ENCODE assay signal across 9 cellular contexts in genomic region chr19:12890299-12890786, GRCh38. TPM values are rescaled to one million over a fixed set of nuclear protein-coding genes. Genes with fewer than 3 reads are reported as not detected.
DNase-seq lines count a peak whose midpoint lies in the region; ATAC-seq and TF ChIP-seq lines count a peak whose summit lies in the region.
"Not testable (repeated sequence)": the region's sequence is repeated elsewhere in the genome, so short reads cannot be mapped to it uniquely, and the experiment has no call there.
"Had no signal": no experiment of that assay in that cellular context is flagged by ENCODE, and none has a peak within 500 bp of the region (broad histone marks: within the 10 kb centered on the region; RNA-seq: fewer than 3 reads in every experiment).

No MANE protein-coding gene starts in this region.

- H3K36me3 ChIP-seq in GM23248 (ENCODE audit: low read depth), result not testable (repeated sequence)
- H3K36me3 ChIP-seq in OCI-LY3 (replicated peaks; ENCODE audit: low read depth, low read length) (peaks cover 14% of the 10 kb centered on the region), heart right ventricle (peaks cover 0 to 24% (median 0%) of the 10 kb centered on the region in 9 donors)
- peaks cover 0 to 23% (median 0%) of the 10 kb centered on the region in 3 experiments for H3K36me3 ChIP-seq in naive thymus-derived CD4-positive, alpha-beta T cell (ENCODE audit: control insufficient read depth in 2 of 3, insufficient read depth in 3 of 3, low read length in 3 of 3)

- not testable (repeated sequence) for TF ChIP-seq CTCF in AG04449 (IDR thresholded peaks at IDR 0.05; ENCODE audit: insufficient read depth, low read length, missing control alignments); OCI-LY3 (IDR thresholded peaks at IDR 0.05; ENCODE audit: low read depth, low read length); chondrocyte (IDR thresholded peaks at IDR 0.05); heart right ventricle (IDR thresholded peaks at IDR 0.05)

- H3K4me1 ChIP-seq in GM23248 (ENCODE audit: insufficient read depth), result not testable (repeated sequence)
- peaks cover 17% of the 10 kb centered on the region for H3K4me1 ChIP-seq in OCI-LY3 (ENCODE audit: low read length)
- H3K4me1 ChIP-seq in heart right ventricle, result peaks cover 7 to 26% (median 18%) of the 10 kb centered on the region in 9 donors
- peaks cover 5 to 15% of the 10 kb centered on the region in 2 donors for H3K4me1 ChIP-seq in naive thymus-derived CD4-positive, alpha-beta T cell (ENCODE audit: control insufficient read depth in 2 of 2, insufficient read depth in 2 of 2, low read length in 2 of 2)

- H3F3A ChIP-seq in GM23248 (ENCODE audit: insufficient read depth), result not testable (repeated sequence)

- not testable (repeated sequence) for ATAC-seq in activated CD8-positive, alpha-beta memory T cell treated with anti-CD3 and anti-CD28 coated beads, Interleukin-2, amount 10 ng/mL, durations not matched to agents 7 days and 5 days; heart right ventricle; naive thymus-derived CD4-positive, alpha-beta T cell; stimulated activated effector memory CD8-positive, alpha-beta T cell treated with anti-CD3 and anti-CD28 coated beads, Interleukin-12 subunit alpha, Interleukin-12 subunit beta, amount 100 ng/mL, for 72 hours

- not testable (repeated sequence) for H3K36me3 Mint-ChIP-seq in activated CD8-positive, alpha-beta memory T cell treated with anti-CD3 and anti-CD28 coated beads, Interleukin-2, amount 10 ng/mL, durations not matched to agents 7 days and 5 days; chondrocyte (ENCODE audit: low read depth)
- H3K36me3 Mint-ChIP-seq in naive thymus-derived CD4-positive, alpha-beta T cell, result peaks cover 5 to 17% (median 16%) of the 10 kb centered on the region in 5 donors
- H3K36me3 Mint-ChIP-seq in stimulated activated effector memory CD8-positive, alpha-beta T cell treated with anti-CD3 and anti-CD28 coated beads, Interleukin-12 subunit alpha, Interleukin-12 subunit beta, amount 100 ng/mL, for 72 hours, result peaks cover 28% of the 10 kb centered on the region

- not testable (repeated sequence) for H4K20me1 ChIP-seq in GM23248 (ENCODE audit: insufficient read depth); OCI-LY3 (ENCODE audit: insufficient read depth, low read length)

- H3K4me2 ChIP-seq in GM23248 (ENCODE audit: unreplicated experiment) (peak overlapping the region; percentile 77), OCI-LY3 (ENCODE audit: low read length) (peak overlapping the region; percentile 68)

- not testable (repeated sequence) for H3K27me3 Mint-ChIP-seq in activated CD8-positive, alpha-beta memory T cell treated with anti-CD3 and anti-CD28 coated beads, Interleukin-2, amount 10 ng/mL, durations not matched to agents 7 days and 5 days; chondrocyte (ENCODE audit: low read depth); naive thymus-derived CD4-positive, alpha-beta T cell

- not testable (repeated sequence) for H3K27ac ChIP-seq in GM23248; OCI-LY3 (ENCODE audit: low read length)
- peak overlapping the region in 2 of 10 donors; percentile 77 to 85 for H3K27ac ChIP-seq in heart right ventricle
- peak overlapping the region; percentile 83 for H3K27ac ChIP-seq in naive thymus-derived CD4-positive, alpha-beta T cell (ENCODE audit: low read depth, low read length)

- H3K9me3 Mint-ChIP-seq in activated CD8-positive, alpha-beta memory T cell treated with anti-CD3 and anti-CD28 coated beads, Interleukin-2, amount 10 ng/mL, durations not matched to agents 7 days and 5 days (ENCODE audit: low read depth); chondrocyte (ENCODE audit: low read depth); naive thymus-derived CD4-positive, alpha-beta T cell; stimulated activated effector memory CD8-positive, alpha-beta T cell treated with anti-CD3 and anti-CD28 coated beads, Interleukin-12 subunit alpha, Interleukin-12 subunit beta, amount 100 ng/mL, for 72 hours: not testable (repeated sequence)

- H3K4me3 ChIP-seq in AG04449 (ENCODE audit: low read depth, low read length) (peak overlapping the region; percentile 47), GM23248 (peak overlapping the region; percentile 39; the same call in 1 of the 2 replicates), OCI-LY3 (ENCODE audit: low read length) (peak overlapping the region; percentile 87), heart right ventricle (peak overlapping the region in 8 of 10 donors; percentile 54 to 99 (median 90))
- H3K4me3 ChIP-seq in naive thymus-derived CD4-positive, alpha-beta T cell (ENCODE audit: low read length), result peak overlapping the region; percentile 87

- H3K9me2 ChIP-seq in GM23248 (ENCODE audit: insufficient read depth), result not testable (repeated sequence)

- intact Hi-C loops in heart right ventricle (cut with DNase I), result not testable (repeated sequence)
- intact Hi-C loops in naive thymus-derived CD4-positive, alpha-beta T cell (cut with micrococcal nuclease), result loop anchor here (1.0 to 2.0 kb wide), 6 partner anchors 9 to 226 kb away; partner anchors contain the start of genes GADD45GIP1 (in 2 of the 2), TRMT1 (in 2 of the 2), DNASE2 (in 1 of the 2) and HOOK2 (in 1 of the 2)

- not testable (repeated sequence) for H3K9me3 ChIP-seq in GM23248 (ENCODE audit: low read depth); OCI-LY3 (ENCODE audit: insufficient read depth, low read length); heart right ventricle; naive thymus-derived CD4-positive, alpha-beta T cell (ENCODE audit: control insufficient read depth in 2 of 3, low read length in 3 of 3)

- not testable (repeated sequence) for H3K27me3 ChIP-seq in GM23248 (replicated peaks; ENCODE audit: insufficient read depth); OCI-LY3 (ENCODE audit: low read depth, low read length); naive thymus-derived CD4-positive, alpha-beta T cell (ENCODE audit: control insufficient read depth in 2 of 2, insufficient read depth in 2 of 2, low read length in 2 of 2)
- peaks cover 0 to 19% (median 11%) of the 10 kb centered on the region in 7 donors for H3K27me3 ChIP-seq in heart right ventricle

- not testable (repeated sequence) for DNase-seq in AG04449 (ENCODE audit: low read depth, low spot score); GM23248; activated CD8-positive, alpha-beta memory T cell treated with anti-CD3 and anti-CD28 coated beads, Interleukin-2, amount 10 ng/mL, durations not matched to agents 7 days and 5 days; chondrocyte (ENCODE audit: low spot score); heart right ventricle; naive thymus-derived CD4-positive, alpha-beta T cell; stimulated activated effector memory CD8-positive, alpha-beta T cell treated with anti-CD3 and anti-CD28 coated beads, Interleukin-12 subunit alpha, Interleukin-12 subunit beta, amount 100 ng/mL, for 72 hours (ENCODE audit: low spot score in 2 of 2)

- H3K27ac Mint-ChIP-seq in activated CD8-positive, alpha-beta memory T cell treated with anti-CD3 and anti-CD28 coated beads, Interleukin-2, amount 10 ng/mL, durations not matched to agents 7 days and 5 days, result peak overlapping the region; percentile 90
- peak overlapping the region; percentile 89 for H3K27ac Mint-ChIP-seq in chondrocyte (ENCODE audit: unreplicated experiment)
- peak overlapping the region; percentile 94 to 99 (median 98) for H3K27ac Mint-ChIP-seq in naive thymus-derived CD4-positive, alpha-beta T cell
- peak overlapping the region; percentile 95 for H3K27ac Mint-ChIP-seq in stimulated activated effector memory CD8-positive, alpha-beta T cell treated with anti-CD3 and anti-CD28 coated beads, Interleukin-12 subunit alpha, Interleukin-12 subunit beta, amount 100 ng/mL, for 72 hours

- H3K9ac ChIP-seq in GM23248, result not testable (repeated sequence)
- peak overlapping the region; percentile 33; the same call in 1 of the 2 replicates for H3K9ac ChIP-seq in OCI-LY3 (ENCODE audit: low read length)

- CTCF ChIA-PET in AG04449 (lab: Yijun Ruan, JAX), result interaction anchor here (0.6 to 2.9 kb wide), 8 partner anchors 8 to 75 kb away, joined by 3 to 17 read pairs (median 4); partner anchors contain the start of gene DNASE2
- CTCF ChIA-PET in activated CD8-positive, alpha-beta memory T cell treated with anti-CD3 and anti-CD28 coated beads, Interleukin-2, amount 10 ng/mL, durations not matched to agents 7 days and 5 days (lab: Charles Lee), result interaction anchor here (0.6 to 2.5 kb wide), 15 partner anchors 9 to 187 kb away, joined by 3 to 41 read pairs (median 4); partner anchors contain the start of gene CALR
- CTCF ChIA-PET in naive thymus-derived CD4-positive, alpha-beta T cell (lab: Charles Lee), result interaction anchor here (0.6 to 2.3 kb wide), 14 partner anchors 9 to 77 kb away, joined by 3 to 21 read pairs (median 4); partner anchors contain the start of genes CALR, DNASE2 and SYCE2

- H3K4me1 Mint-ChIP-seq in activated CD8-positive, alpha-beta memory T cell treated with anti-CD3 and anti-CD28 coated beads, Interleukin-2, amount 10 ng/mL, durations not matched to agents 7 days and 5 days, result peaks cover 31% of the 10 kb centered on the region
- peaks cover 24% of the 10 kb centered on the region for H3K4me1 Mint-ChIP-seq in chondrocyte (ENCODE audit: low read depth)
- peaks cover 17 to 41% (median 30%) of the 10 kb centered on the region in 7 donors for H3K4me1 Mint-ChIP-seq in naive thymus-derived CD4-positive, alpha-beta T cell
- H3K4me1 Mint-ChIP-seq in stimulated activated effector memory CD8-positive, alpha-beta T cell treated with anti-CD3 and anti-CD28 coated beads, Interleukin-12 subunit alpha, Interleukin-12 subunit beta, amount 100 ng/mL, for 72 hours, result peaks cover 27% of the 10 kb centered on the region

- in situ Hi-C loops in GM23248 (cut with MboI), result not testable (repeated sequence)

- POLR2A ChIA-PET in AG04449 (lab: Yijun Ruan, JAX), result interaction anchor here (1.8 kb wide), 1 partner anchor 10 kb away, joined by 9 read pairs; the partner anchor contains the start of gene DNASE2
- POLR2A ChIA-PET in naive thymus-derived CD4-positive, alpha-beta T cell (lab: Charles Lee), result interaction anchor here (0.7 to 4.3 kb wide), 26 partner anchors 9 to 918 kb away, joined by 3 to 46 read pairs (median 6); partner anchors contain the start of genes CALR, DNASE2, FARSA and GADD45GIP1

- peaks cover 11% of the 10 kb centered on the region; the same call in 1 of the 2 replicates for H3K79me2 ChIP-seq in GM23248 (ENCODE audit: insufficient read depth)
- H3K79me2 ChIP-seq in OCI-LY3 (ENCODE audit: low read length), result peaks cover 20% of the 10 kb centered on the region

- peak overlapping the region; percentile 99 for H3K4me3 Mint-ChIP-seq in activated CD8-positive, alpha-beta memory T cell treated with anti-CD3 and anti-CD28 coated beads, Interleukin-2, amount 10 ng/mL, durations not matched to agents 7 days and 5 days
- H3K4me3 Mint-ChIP-seq in chondrocyte (ENCODE audit: unreplicated experiment), result peak overlapping the region; percentile 95
- peak overlapping the region; percentile 91 to 100 (median 99) for H3K4me3 Mint-ChIP-seq in naive thymus-derived CD4-positive, alpha-beta T cell
- peak overlapping the region; percentile 99 for H3K4me3 Mint-ChIP-seq in stimulated activated effector memory CD8-positive, alpha-beta T cell treated with anti-CD3 and anti-CD28 coated beads, Interleukin-12 subunit alpha, Interleukin-12 subunit beta, amount 100 ng/mL, for 72 hours

- 35 to 41% methylated on average over 8 to 10 of the region's 10 CpGs for WGBS in GM23248 (ENCODE audit: low coverage in 1 of 2, low lambda C conversion rate in 2 of 2, missing lambda C conversion rate in 2 of 2), 2 experiments
- 29 to 35% methylated on average over 10 of the region's 10 CpGs for WGBS in heart right ventricle, 2 donors

- H2AFZ ChIP-seq in GM23248 (0 out of 2 replicates have a peak overlapping the region, but pooled peaks have one; percentile 15), OCI-LY3 (ENCODE audit: low read depth, low read length) (peak overlapping the region; percentile 72; the same call in 1 of the 2 replicates)

RNA-seq across cellular contexts. Expression of gene GCDH, which starts 0.6 kb away (rescaled TPM):
- total RNA-seq in GM23248 (2014; rRNA removed; shearing (Covaris generic)), result 22.5 and 30.0 TPM in 2 replicates
- polyA plus RNA-seq in GM23248 (2016; fragmentation: Nextera tagmentation; extraction: Ambion mirVana), result 20.0 and 20.7 TPM in 2 replicates
- 10 to 100 TPM; 38.7 to 46.1 TPM for total RNA-seq in activated CD8-positive, alpha-beta memory T cell treated with anti-CD3 and anti-CD28 coated beads, Interleukin-2, amount 10 ng/mL, durations not matched to agents 7 days and 5 days
- total RNA-seq in chondrocyte, result 13.2 to 21.3 TPM (median 14.4 TPM) in 3 replicates
- 10 to 100 TPM; 32.4 to 53.2 (median 45.1) TPM for total RNA-seq in heart right ventricle
- 10 to 100 TPM; 22.6 to 72.3 TPM for polyA plus RNA-seq in heart right ventricle
- 10 to 100 TPM; 40.1 to 74.2 (median 54.5) TPM for total RNA-seq in naive thymus-derived CD4-positive, alpha-beta T cell
- polyA plus RNA-seq in naive thymus-derived CD4-positive, alpha-beta T cell, result 10 to 100 TPM; 22.0 to 23.2 TPM

RNA-seq across cellular contexts. Expression of gene KLF1, which starts 3.3 kb away (rescaled TPM):
- total RNA-seq in GM23248 (2014; rRNA removed; shearing (Covaris generic)), result 0.11 TPM in 1 of 2 replicates, not detected in the other
- polyA plus RNA-seq in GM23248 (2016; fragmentation: Nextera tagmentation; extraction: Ambion mirVana), result not detected in 2 replicates
- total RNA-seq in activated CD8-positive, alpha-beta memory T cell treated with anti-CD3 and anti-CD28 coated beads, Interleukin-2, amount 10 ng/mL, durations not matched to agents 7 days and 5 days, result under 1 TPM; 0.29 to 0.45 TPM
- not detected in 3 replicates for total RNA-seq in chondrocyte
- under 1 TPM in 1 of 10 donors, not detected in 9; 0.13 TPM for total RNA-seq in heart right ventricle
- not detected for polyA plus RNA-seq in heart right ventricle
- under 1 TPM in 2 of 5 experiments, not detected in 3; 0.32 to 0.41 TPM for total RNA-seq in naive thymus-derived CD4-positive, alpha-beta T cell
- not detected for polyA plus RNA-seq in naive thymus-derived CD4-positive, alpha-beta T cell
- polyA plus RNA-seq: aorta had no signal

RNA-seq across cellular contexts. Expression of gene DNASE2, which starts 9.1 kb away (rescaled TPM):
- total RNA-seq in GM23248 (2014; rRNA removed; shearing (Covaris generic)), result 35.4 and 40.9 TPM in 2 replicates
- polyA plus RNA-seq in GM23248 (2016; fragmentation: Nextera tagmentation; extraction: Ambion mirVana) (51.7 and 52.4 TPM in 2 replicates), heart right ventricle (10 to 100 TPM; 10.5 to 25.6 TPM)
- 10 to 100 TPM; 32.5 to 34.1 TPM for total RNA-seq in activated CD8-positive, alpha-beta memory T cell treated with anti-CD3 and anti-CD28 coated beads, Interleukin-2, amount 10 ng/mL, durations not matched to agents 7 days and 5 days
- total RNA-seq in chondrocyte (36.6 to 52.8 TPM (median 50.9 TPM) in 3 replicates), heart right ventricle (10 to 100 TPM; 16.9 to 34.9 (median 19.9) TPM)
- 10 to 100 TPM; 14.2 to 29.9 (median 28.1) TPM for total RNA-seq in naive thymus-derived CD4-positive, alpha-beta T cell
- polyA plus RNA-seq in naive thymus-derived CD4-positive, alpha-beta T cell, result 10 to 100 TPM; 43.6 to 52.9 TPM

RNA-seq across cellular contexts. Expression of gene SYCE2, which starts 28.8 kb away (rescaled TPM):
- total RNA-seq in GM23248 (2014; rRNA removed; shearing (Covaris generic)), result 0.25 TPM in 1 of 2 replicates, not detected in the other
- polyA plus RNA-seq in GM23248 (2016; fragmentation: Nextera tagmentation; extraction: Ambion mirVana), result 0.49 and 0.56 TPM in 2 replicates
- total RNA-seq in activated CD8-positive, alpha-beta memory T cell treated with anti-CD3 and anti-CD28 coated beads, Interleukin-2, amount 10 ng/mL, durations not matched to agents 7 days and 5 days, result 1 to 10 TPM; 2.2 to 2.5 TPM
- total RNA-seq in chondrocyte, result 0.53 TPM in 1 of 3 replicates, not detected in the others
- total RNA-seq in heart right ventricle, result under 1 TPM in 1 of 10 donors, not detected in 9; 0.21 TPM
- under 1 TPM; 0.10 to 0.22 TPM for polyA plus RNA-seq in heart right ventricle
- 1 to 10 TPM in 3 of 5 experiments, under 1 TPM in 1, not detected in 1; 0.78 to 3.3 (median 2.3) TPM for total RNA-seq in naive thymus-derived CD4-positive, alpha-beta T cell
- 1 to 10 TPM in 1 of 2 donors, not detected in 1; 1.4 TPM for polyA plus RNA-seq in naive thymus-derived CD4-positive, alpha-beta T cell

RNA-seq across cellular contexts. Expression of gene FARSA, which starts 43.2 kb away (rescaled TPM):
- 33.5 and 39.2 TPM in 2 replicates for total RNA-seq in GM23248 (2014; rRNA removed; shearing (Covaris generic))
- polyA plus RNA-seq in GM23248 (2016; fragmentation: Nextera tagmentation; extraction: Ambion mirVana) (79.9 and 83.4 TPM in 2 replicates), heart right ventricle (10 to 100 TPM; 23.2 to 81.4 TPM)
- total RNA-seq in activated CD8-positive, alpha-beta memory T cell treated with anti-CD3 and anti-CD28 coated beads, Interleukin-2, amount 10 ng/mL, durations not matched to agents 7 days and 5 days, result 100 to 1,000 TPM in 1 of 2 experiments, 10 to 100 TPM in 1; 96.6 to 131 TPM
- total RNA-seq in chondrocyte (46.4 to 53.3 TPM (median 47.4 TPM) in 3 replicates), heart right ventricle (10 to 100 TPM; 31.0 to 53.0 (median 38.5) TPM)
- total RNA-seq in naive thymus-derived CD4-positive, alpha-beta T cell, result 100 to 1,000 TPM in 1 of 5 experiments, 10 to 100 TPM in 4; 25.9 to 109 (median 52.6) TPM
- 10 to 100 TPM; 58.0 to 88.3 TPM for polyA plus RNA-seq in naive thymus-derived CD4-positive, alpha-beta T cell

Comparison
In these comparisons a context has a peak if more than half of its experiments do, and no peak if none do; other contexts are left out.
1. H3K4me3 ChIP-seq: peak in every context shown above with its lines; median percentile 90 in heart right ventricle; 87 in OCI-LY3; 87 in naive thymus-derived CD4-positive, alpha-beta T cell; 47 in AG04449; 39 in GM23248.